In the genomic region with DNA sequence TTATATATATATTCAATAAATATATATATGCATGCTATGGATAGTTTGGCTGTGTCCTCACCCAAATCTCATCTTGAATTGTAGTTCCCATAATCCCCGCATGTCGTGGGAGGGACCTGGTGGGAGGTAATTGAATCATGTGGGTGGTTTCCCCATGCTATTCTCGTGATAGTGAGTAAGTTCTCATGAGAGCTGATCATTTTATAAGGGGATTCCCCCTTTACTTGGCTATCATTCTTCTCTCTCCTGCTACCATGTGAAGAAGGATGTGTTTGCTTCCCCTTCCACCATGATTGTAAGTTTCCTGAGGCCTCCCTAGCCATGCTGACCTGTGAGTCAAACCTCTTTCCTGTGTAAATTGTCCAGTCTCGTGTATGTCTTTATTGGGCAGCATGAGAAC, we compare ENCODE assay signal across 5 cellular contexts. TPM values are rescaled to one million over a fixed set of nuclear protein-coding genes. Genes with fewer than 3 reads are reported as not detected.
"Had no signal": no experiment of that assay in that cellular context is flagged by ENCODE, and none has a peak within 500 bp of the region (broad histone marks: within the 10 kb centered on the region; RNA-seq: fewer than 3 reads in every experiment).

No MANE protein-coding gene starts in this region.

RNA-seq across cellular contexts. Expression of a gene that starts 10.0 kb away (rescaled TPM):
- total RNA-seq: GM23338, H1, H9, HT-29, IMR-90 had no signal
